In genomic region chr9:68446836-68447235, GRCh38 we compare ENCODE assay signal across 20 cellular contexts.
DNase-seq lines count a peak whose midpoint lies in the region; ATAC-seq and TF ChIP-seq lines count a peak whose summit lies in the region.
"Had no signal": no experiment of that assay in that cellular context is flagged by ENCODE, and none has a peak within 500 bp of the region (broad histone marks: within the 10 kb centered on the region; RNA-seq: fewer than 3 reads in every experiment).

No MANE protein-coding gene starts in this region.

- H3K4me1 ChIP-seq in gastroesophageal sphincter: peaks cover 3 to 89% (median 31%) of the 10 kb centered on the region in 3 donors
- H3K4me1 ChIP-seq in mucosa of descending colon (ENCODE audit: low read depth): peaks cover 2% of the 10 kb centered on the region
- no peaks in the 10 kb centered on the region for H3K4me1 ChIP-seq in smooth muscle cell (ENCODE audit: low read depth)
- H3K4me1 ChIP-seq: SJSA1 had no signal

- ATAC-seq in gastroesophageal sphincter: peak; percentile 95
- peak; percentile 52 for ATAC-seq in mucosa of descending colon
- ATAC-seq in GM18505 (IDR thresholded peaks at IDR 0.05; ENCODE audit: unreplicated experiment): no peak
- no peak for ATAC-seq in HG03460 (IDR thresholded peaks at IDR 0.05; ENCODE audit: unreplicated experiment)
- ATAC-seq: HCT116, PC-3 had no signal

- H3K9me3 ChIP-seq in MG63 (no peaks in the 10 kb centered on the region), gastroesophageal sphincter (no peaks in the 10 kb centered on the region), mucosa of descending colon (peaks cover 6% of the 10 kb centered on the region), smooth muscle cell (replicated peaks; ENCODE audit: low read depth) (no peaks in the 10 kb centered on the region)
- H3K9me3 ChIP-seq: SJSA1 had no signal

- H3K36me3 ChIP-seq in MG63: no peaks in the 10 kb centered on the region
- H3K36me3 ChIP-seq in gastroesophageal sphincter: no peaks in the 10 kb centered on the region
- no peaks in the 10 kb centered on the region for H3K36me3 ChIP-seq in mucosa of descending colon (ENCODE audit: low read depth)
- H3K36me3 ChIP-seq in smooth muscle cell (ENCODE audit: low read depth): no peaks in the 10 kb centered on the region
- H3K36me3 ChIP-seq: SJSA1 had no signal

- no peaks in the 10 kb centered on the region for H3K79me2 ChIP-seq in smooth muscle cell (ENCODE audit: low read depth)

- peak overlapping the region; percentile 78 to 99 (median 87) for H3K27ac ChIP-seq in gastroesophageal sphincter
- no peak overlapping the region for H3K27ac ChIP-seq in smooth muscle cell (ENCODE audit: low read depth)
- H3K27ac ChIP-seq: SJSA1, skin epidermis had no signal

- TF ChIP-seq POLR2A in gastroesophageal sphincter (IDR thresholded peaks at IDR 0.05) (no peak), GM18505 (IDR thresholded peaks at IDR 0.05; ENCODE audit: borderline replicate concordance, extremely low read depth, insufficient read depth, insufficient read length) (no peak)

- peak overlapping the region; percentile 12 for H2AFZ ChIP-seq in smooth muscle cell (ENCODE audit: low read depth)

- H3K4me2 ChIP-seq in smooth muscle cell: peak overlapping the region; percentile 10

- peak; percentile 3 for DNase-seq in MG63
- peak in 2 of 3 donors; percentile 27 to 29 for DNase-seq in mucosa of descending colon
- DNase-seq in smooth muscle cell (lab: John Stamatoyannopoulos, UW; ENCODE audit: unreplicated experiment): no peak
- no peak for DNase-seq in NCI-H1694 (lab: John Stamatoyannopoulos, UW)
- DNase-seq in activated CD4-positive, alpha-beta T cell treated with anti-CD3 and anti-CD28 coated beads, Interleukin-2, amount 50 U/mL, for 48 hours: no peak
- DNase-seq: activated CD4-positive, alpha-beta T cell treated with anti-CD3 and anti-CD28 coated beads, Interleukin-2, amount 50 U/mL, for 1 hour; activated gamma-delta T cell; amniotic stem cell; CD4-positive, CD25-positive, alpha-beta regulatory T cell; foreskin melanocyte; NCI-H1436 treated with DMSO at 0.1 percent for 48 hours; NCI-H82; PC-3; stimulated activated CD4-positive, alpha-beta T cell treated with anti-CD3 and anti-CD28 coated beads, Interleukin-4, amount 100 ng/mL, for 1 hour had no signal

- H3F3A ChIP-seq in smooth muscle cell (ENCODE audit: low read depth): no peaks in the 10 kb centered on the region

- no peaks in the 10 kb centered on the region for H4K20me1 ChIP-seq in smooth muscle cell (ENCODE audit: low read depth)

- 8 to 13% methylated on average over 7 of the region's 7 CpGs for WGBS in gastroesophageal sphincter (ENCODE audit: low coverage in 1 of 2), 2 donors
- 29% methylated on average over 7 of the region's 7 CpGs for WGBS in smooth muscle cell (ENCODE audit: low lambda C conversion rate)

- TF ChIP-seq EP300 in gastroesophageal sphincter (IDR thresholded peaks at IDR 0.05): no peak

- intact Hi-C loops in mucosa of descending colon (cut with DNase I, micrococcal nuclease): loop anchor here in 1 of 2 donors (10.0 kb wide), 1 partner anchor 58 kb away; no protein-coding TSS in a partner anchor

- no peaks in the 10 kb centered on the region for H3K27me3 ChIP-seq in MG63
- H3K27me3 ChIP-seq in gastroesophageal sphincter: no peaks in the 10 kb centered on the region
- no peaks in the 10 kb centered on the region for H3K27me3 ChIP-seq in smooth muscle cell (ENCODE audit: low read depth)
- H3K27me3 ChIP-seq: SJSA1 had no signal

- TF ChIP-seq CTCF in gastroesophageal sphincter (IDR thresholded peaks at IDR 0.05) (no peak), mucosa of descending colon (IDR thresholded peaks at IDR 0.05) (no peak), smooth muscle cell (IDR thresholded peaks at IDR 0.05; ENCODE audit: borderline replicate concordance, insufficient read depth, poor library complexity, severe bottlenecking) (no peak)

- H3K9ac ChIP-seq in smooth muscle cell (ENCODE audit: low read depth): no peak overlapping the region

- H3K4me3 ChIP-seq in MG63: no peak overlapping the region
- H3K4me3 ChIP-seq in gastroesophageal sphincter: no peak overlapping the region
- no peak overlapping the region for H3K4me3 ChIP-seq in mucosa of descending colon
- H3K4me3 ChIP-seq in smooth muscle cell: no peak overlapping the region
- H3K4me3 ChIP-seq: SJSA1, skin epidermis had no signal

Comparison
In these comparisons a context has a peak if more than half of its experiments do, and no peak if none do; other contexts are left out.
1. DNase-seq: peak in MG63 (single experiment) and mucosa of descending colon (2 of 3); none in smooth muscle cell (single experiment), NCI-H1694 (single experiment) and activated CD4-positive, alpha-beta T cell treated with anti-CD3 and anti-CD28 coated beads, Interleukin-2, amount 50 U/mL, for 48 hours (0 of 2).
2. ATAC-seq: peak in gastroesophageal sphincter (single experiment) and mucosa of descending colon (single experiment); none in GM18505 (single experiment) and HG03460 (single experiment).